Comparison of ENCODE assay signal across 1 cellular context in the genomic region with DNA sequence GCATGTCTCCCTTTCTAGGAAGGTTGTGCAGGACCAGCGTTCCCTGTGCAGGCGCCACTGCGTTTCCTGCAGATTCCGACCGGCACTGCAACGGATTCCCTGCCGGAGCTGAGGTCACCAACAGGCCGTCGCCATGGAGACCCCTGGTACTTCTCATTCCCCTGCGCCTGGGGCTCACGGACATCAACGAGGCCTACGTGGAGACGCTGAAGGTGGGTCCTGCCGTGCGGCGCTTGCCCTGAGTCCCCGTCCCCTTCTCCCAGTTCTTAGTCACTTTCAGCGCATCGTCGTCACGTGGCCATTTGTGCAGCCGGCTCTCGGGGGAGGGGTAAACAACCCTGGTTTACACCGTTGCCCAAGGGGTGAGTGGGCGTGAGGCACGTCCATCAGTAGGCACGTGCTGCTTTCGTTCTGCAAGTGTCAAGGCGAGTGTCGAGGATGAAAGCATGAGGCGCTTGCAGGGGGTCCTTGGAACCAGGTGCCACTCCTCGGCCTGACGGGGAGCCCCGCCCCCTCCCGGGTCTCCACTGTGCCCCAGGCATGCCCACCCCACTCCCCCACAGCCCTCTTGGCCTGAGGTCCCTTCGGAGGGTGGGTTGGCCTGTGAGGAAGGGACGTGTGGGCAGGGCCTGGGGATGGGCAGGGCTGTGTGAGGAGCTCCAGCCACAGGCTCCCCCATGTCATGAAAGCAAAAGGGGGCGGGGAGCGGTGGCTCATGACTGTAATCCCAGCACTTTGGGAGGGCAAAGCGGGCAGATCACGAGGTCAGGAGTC.
TF ChIP-seq lines count a peak whose summit lies in the region.

No MANE protein-coding gene starts in this region.

TF ChIP-seq in HepG2, 621 proteins besides CTCF, POLR2A, EP300 and RAD21:
- TF ChIP-seq THAP9 (CRISPR knock-in tag; IDR thresholded peaks at IDR 0.05; ENCODE audit: borderline replicate concordance) (no peak), GABPB1 (CRISPR knock-in tag; IDR thresholded peaks at IDR 0.05) (peak; percentile 16; the same call in 1 of the 2 replicates)
